ENCODE assay signal across 1 cellular context in genomic region chr1:41900611-41901444, GRCh38.
TF ChIP-seq lines count a peak whose summit lies in the region.

No MANE protein-coding gene starts in this region.

TF ChIP-seq in IMR-90, 13 proteins besides CTCF, POLR2A, EP300 and RAD21 (continued from another document):
- no peak for TF ChIP-seq RCOR1 (IDR thresholded peaks at IDR 0.05; ENCODE audit: insufficient replicate concordance, low read length)
- TF ChIP-seq FOS (IDR thresholded peaks at IDR 0.05; ENCODE audit: low read depth, low read length) = no peak
- no peak for TF ChIP-seq SMC3 (IDR thresholded peaks at IDR 0.05; ENCODE audit: low read depth, low read length)
- TF ChIP-seq ELK1 (IDR thresholded peaks at IDR 0.05; ENCODE audit: borderline replicate concordance, low read depth, low read length) = no peak
- no peak for TF ChIP-seq NFE2L2 (IDR thresholded peaks at IDR 0.05; ENCODE audit: low read depth, low read length)
- no peak for TF ChIP-seq MXI1 (IDR thresholded peaks at IDR 0.05; ENCODE audit: borderline replicate concordance, low read depth, low read length)
- TF ChIP-seq BHLHE40 (IDR thresholded peaks at IDR 0.05; ENCODE audit: low read depth, low read length) = no peak
- TF ChIP-seq CHD1 (IDR thresholded peaks at IDR 0.05; ENCODE audit: low read depth, low read length) = no peak
- TF ChIP-seq USF2 (IDR thresholded peaks at IDR 0.05; ENCODE audit: low read depth, low read length) = no peak
- TF ChIP-seq MAZ (IDR thresholded peaks at IDR 0.05; ENCODE audit: borderline replicate concordance, low read depth, low read length) = no peak
- no peak for TF ChIP-seq RFX5 (IDR thresholded peaks at IDR 0.05; ENCODE audit: low read depth, low read length)
- no peak for TF ChIP-seq MAFK (IDR thresholded peaks at IDR 0.05; ENCODE audit: low read depth, low read length)
